In the genomic region with DNA sequence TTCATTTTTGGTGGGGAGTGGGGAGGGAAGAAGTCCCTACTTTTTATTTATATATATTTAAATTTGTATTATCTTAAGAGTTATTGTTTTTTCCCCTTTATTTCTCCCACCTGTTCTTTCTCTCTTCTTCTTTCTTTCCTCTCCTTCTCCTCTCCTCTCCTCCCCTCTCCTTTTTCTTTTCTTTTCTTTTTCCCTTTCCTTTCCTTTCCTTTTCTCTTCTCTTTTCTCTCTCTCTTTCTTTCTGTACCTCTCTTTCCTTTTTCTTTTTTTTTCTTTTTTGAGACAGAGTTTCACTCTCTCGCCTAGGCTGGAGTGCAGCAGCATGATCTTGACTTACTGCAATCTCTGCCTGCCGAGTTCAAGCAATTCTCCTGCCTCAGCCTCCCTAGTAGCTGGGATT, we compare ENCODE assay signal across 1 cellular context.
TF ChIP-seq lines count a peak whose summit lies in the region.

No MANE protein-coding gene starts in this region.

TF ChIP-seq in HepG2, 621 proteins besides CTCF, POLR2A, EP300 and RAD21:
- TF ChIP-seq TBX2 (CRISPR knock-in tag; IDR thresholded peaks at IDR 0.05; ENCODE audit: borderline replicate concordance) (no peak), CENPX (CRISPR knock-in tag; IDR thresholded peaks at IDR 0.05) (no peak), CENPT (CRISPR knock-in tag; IDR thresholded peaks at IDR 0.05; ENCODE audit: low read depth) (no peak), ZNF207 (IDR thresholded peaks at IDR 0.05; ENCODE audit: borderline replicate concordance) (no peak), RBFOX2 (IDR thresholded peaks at IDR 0.05; ENCODE audit: low read depth, low read length) (no peak), ZBTB3 (CRISPR knock-in tag; IDR thresholded peaks at IDR 0.05; ENCODE audit: borderline replicate concordance, low read depth) (no peak), GATAD2A (CRISPR knock-in tag; IDR thresholded peaks at IDR 0.05) (no peak), HIVEP1 (CRISPR knock-in tag; IDR thresholded peaks at IDR 0.05) (no peak), RCOR2 (CRISPR knock-in tag; IDR thresholded peaks at IDR 0.05) (no peak), MED1 (CRISPR knock-in tag; IDR thresholded peaks at IDR 0.05) (no peak), DNMT1 (CRISPR knock-in tag; IDR thresholded peaks at IDR 0.05) (no peak)
- TF ChIP-seq, protein P1, sequence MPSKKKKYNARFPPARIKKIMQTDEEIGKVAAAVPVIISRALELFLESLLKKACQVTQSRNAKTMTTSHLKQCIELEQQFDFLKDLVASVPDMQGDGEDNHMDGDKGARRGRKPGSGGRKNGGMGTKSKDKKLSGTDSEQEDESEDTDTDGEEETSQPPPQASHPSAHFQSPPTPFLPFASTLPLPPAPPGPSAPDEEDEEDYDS (CRISPR knock-in tag; IDR thresholded peaks at IDR 0.05), result no peak
- TF ChIP-seq, protein P2, sequence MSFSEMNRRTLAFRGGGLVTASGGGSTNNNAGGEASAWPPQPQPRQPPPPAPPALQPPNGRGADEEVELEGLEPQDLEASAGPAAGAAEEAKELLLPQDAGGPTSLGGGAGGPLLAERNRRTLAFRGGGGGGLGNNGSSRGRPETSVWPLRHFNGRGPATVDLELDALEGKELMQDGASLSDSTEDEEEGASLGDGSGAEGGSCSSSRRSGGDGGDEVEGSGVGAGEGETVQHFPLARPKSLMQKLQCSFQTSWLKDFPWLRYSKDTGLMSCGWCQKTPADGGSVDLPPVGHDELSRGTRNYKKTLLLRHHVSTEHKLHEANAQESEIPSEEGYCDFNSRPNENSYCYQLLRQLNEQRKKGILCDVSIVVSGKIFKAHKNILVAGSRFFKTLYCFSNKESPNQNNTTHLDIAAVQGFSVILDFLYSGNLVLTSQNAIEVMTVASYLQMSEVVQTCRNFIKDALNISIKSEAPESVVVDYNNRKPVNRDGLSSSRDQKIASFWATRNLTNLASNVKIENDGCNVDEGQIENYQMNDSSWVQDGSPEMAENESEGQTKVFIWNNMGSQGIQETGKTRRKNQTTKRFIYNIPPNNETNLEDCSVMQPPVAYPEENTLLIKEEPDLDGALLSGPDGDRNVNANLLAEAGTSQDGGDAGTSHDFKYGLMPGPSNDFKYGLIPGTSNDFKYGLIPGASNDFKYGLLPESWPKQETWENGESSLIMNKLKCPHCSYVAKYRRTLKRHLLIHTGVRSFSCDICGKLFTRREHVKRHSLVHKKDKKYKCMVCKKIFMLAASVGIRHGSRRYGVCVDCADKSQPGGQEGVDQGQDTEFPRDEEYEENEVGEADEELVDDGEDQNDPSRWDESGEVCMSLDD (CRISPR knock-in tag; IDR thresholded peaks at IDR 0.05; ENCODE audit: borderline replicate concordance), result no peak
